9 cellular contexts compared by ENCODE assay signal in genomic region chr17:7011415-7011814, GRCh38. TPM values are rescaled to one million over a fixed set of nuclear protein-coding genes. Genes with fewer than 3 reads are reported as not detected.
DNase-seq lines count a peak whose midpoint lies in the region; ATAC-seq lines count a peak whose summit lies in the region.
"Had no signal": no experiment of that assay in that cellular context is flagged by ENCODE, and none has a peak within 500 bp of the region (broad histone marks: within the 10 kb centered on the region; RNA-seq: fewer than 3 reads in every experiment).

No MANE protein-coding gene starts in this region.

- no peaks in the 10 kb centered on the region for H3K9me3 Mint-ChIP-seq in activated T-helper 2 cell treated with anti-CD3 and anti-CD28 coated beads, Interferon-gamma antibody, Interleukin-2, Interleukin-4, amounts not matched to agents 10 μg/mL and 5 μg/mL and 100 μg/mL, durations not matched to agents 14 hours and 24 hours and 36 hours
- no peaks in the 10 kb centered on the region for H3K9me3 Mint-ChIP-seq in stimulated activated naive CD8-positive, alpha-beta T cell treated with anti-CD3 and anti-CD28 coated beads, Interleukin-15, amount 100 ng/mL, for 72 hours

- H3K36me3 Mint-ChIP-seq in activated T-helper 2 cell treated with anti-CD3 and anti-CD28 coated beads, Interferon-gamma antibody, Interleukin-2, Interleukin-4, amounts not matched to agents 10 μg/mL and 5 μg/mL and 100 μg/mL, durations not matched to agents 14 hours and 24 hours and 36 hours (ENCODE audit: low read depth), result peaks cover 43% of the 10 kb centered on the region

- intact Hi-C loops in activated T-helper 2 cell treated with anti-CD3 and anti-CD28 coated beads, Interferon-gamma antibody, Interleukin-2, Interleukin-4, amounts not matched to agents 10 μg/mL and 5 μg/mL and 100 μg/mL, durations not matched to agents 14 hours and 24 hours and 36 hours (cut with micrococcal nuclease), result no loop called here

- ATAC-seq in stimulated activated naive CD8-positive, alpha-beta T cell treated with anti-CD3 and anti-CD28 coated beads, Interleukin-15, amount 100 ng/mL, for 72 hours, result no peak
- ATAC-seq in GM21390 (IDR thresholded peaks at IDR 0.05; ENCODE audit: unreplicated experiment), result no peak

- no peaks in the 10 kb centered on the region for H3K9me3 ChIP-seq in HUES48 (ENCODE audit: control insufficient read depth, insufficient read depth, low read length)
- no peaks in the 10 kb centered on the region for H3K9me3 ChIP-seq in iPS-20b (ENCODE audit: insufficient read depth, low read depth, low read length)

- H3K4me3 Mint-ChIP-seq in activated T-helper 2 cell treated with anti-CD3 and anti-CD28 coated beads, Interferon-gamma antibody, Interleukin-2, Interleukin-4, amounts not matched to agents 10 μg/mL and 5 μg/mL and 100 μg/mL, durations not matched to agents 14 hours and 24 hours and 36 hours (ENCODE audit: low read depth), result peak overlapping the region; percentile 96
- H3K4me3 Mint-ChIP-seq in stimulated activated naive CD8-positive, alpha-beta T cell treated with anti-CD3 and anti-CD28 coated beads, Interleukin-15, amount 100 ng/mL, for 72 hours, result peak overlapping the region; percentile 95 to 97

- DNase-seq in activated T-helper 2 cell treated with anti-CD3 and anti-CD28 coated beads, Interferon-gamma antibody, Interleukin-2, Interleukin-4, amounts not matched to agents 10 μg/mL and 5 μg/mL and 100 μg/mL, durations not matched to agents 14 hours and 24 hours and 36 hours (ENCODE audit: low spot score), result no peak
- DNase-seq in stimulated activated naive CD8-positive, alpha-beta T cell treated with anti-CD3 and anti-CD28 coated beads, Interleukin-15, amount 100 ng/mL, for 72 hours, result no peak
- no peak for DNase-seq in NOMO-1 (lab: John Stamatoyannopoulos, UW; ENCODE audit: unreplicated experiment in 2 of 2)
- no peak for DNase-seq in RKO (ENCODE audit: low spot score)
- DNase-seq in islet precursor cell, result no peak

- no peaks in the 10 kb centered on the region for H3K27me3 Mint-ChIP-seq in activated T-helper 2 cell treated with anti-CD3 and anti-CD28 coated beads, Interferon-gamma antibody, Interleukin-2, Interleukin-4, amounts not matched to agents 10 μg/mL and 5 μg/mL and 100 μg/mL, durations not matched to agents 14 hours and 24 hours and 36 hours (ENCODE audit: low read depth)
- H3K27me3 Mint-ChIP-seq in stimulated activated naive CD8-positive, alpha-beta T cell treated with anti-CD3 and anti-CD28 coated beads, Interleukin-15, amount 100 ng/mL, for 72 hours, result no peaks in the 10 kb centered on the region

- H3K27ac ChIP-seq in HUES48 (ENCODE audit: low read depth, low read length) (no peak overlapping the region), iPS-20b (ENCODE audit: low read length) (no peak overlapping the region)

- H3K27me3 ChIP-seq in HUES48 (ENCODE audit: control insufficient read depth, insufficient read depth, low read length), result no peaks in the 10 kb centered on the region
- H3K27me3 ChIP-seq in iPS-20b (ENCODE audit: insufficient read depth, low read length), result no peaks in the 10 kb centered on the region; the same call in 1 of the 2 replicates

- H3K9ac ChIP-seq in HUES48 (ENCODE audit: low read depth, low read length) (no peak overlapping the region), iPS-20b (ENCODE audit: low read depth, low read length) (peak overlapping the region; percentile 98; the same call in 1 of the 2 replicates)

- H3K4me1 ChIP-seq in HUES48 (ENCODE audit: control insufficient read depth, insufficient read depth, low read length), result peaks cover 9% of the 10 kb centered on the region
- peaks cover 7% of the 10 kb centered on the region; the same call in 1 of the 2 replicates for H3K4me1 ChIP-seq in iPS-20b (ENCODE audit: insufficient read depth, low read length)

- H3K4me3 ChIP-seq in HUES48 (ENCODE audit: low read depth, low read length), result peak overlapping the region; percentile 84
- peak overlapping the region; percentile 95 for H3K4me3 ChIP-seq in iPS-20b (ENCODE audit: low read length)

- H3K27ac Mint-ChIP-seq in activated T-helper 2 cell treated with anti-CD3 and anti-CD28 coated beads, Interferon-gamma antibody, Interleukin-2, Interleukin-4, amounts not matched to agents 10 μg/mL and 5 μg/mL and 100 μg/mL, durations not matched to agents 14 hours and 24 hours and 36 hours, result no peak overlapping the region
- peak overlapping the region; percentile 34 to 100 for H3K27ac Mint-ChIP-seq in stimulated activated naive CD8-positive, alpha-beta T cell treated with anti-CD3 and anti-CD28 coated beads, Interleukin-15, amount 100 ng/mL, for 72 hours

- peaks cover 7% of the 10 kb centered on the region for H3K36me3 ChIP-seq in HUES48 (ENCODE audit: control insufficient read depth, insufficient read depth, low read length)
- H3K36me3 ChIP-seq in iPS-20b (ENCODE audit: insufficient read depth, low read depth, low read length), result peaks cover 8% of the 10 kb centered on the region; the same call in 1 of the 2 replicates

- peaks cover 47% of the 10 kb centered on the region for H3K4me1 Mint-ChIP-seq in activated T-helper 2 cell treated with anti-CD3 and anti-CD28 coated beads, Interferon-gamma antibody, Interleukin-2, Interleukin-4, amounts not matched to agents 10 μg/mL and 5 μg/mL and 100 μg/mL, durations not matched to agents 14 hours and 24 hours and 36 hours (ENCODE audit: low read depth)
- peaks cover 50% of the 10 kb centered on the region for H3K4me1 Mint-ChIP-seq in stimulated activated naive CD8-positive, alpha-beta T cell treated with anti-CD3 and anti-CD28 coated beads, Interleukin-15, amount 100 ng/mL, for 72 hours

RNA-seq across cellular contexts. Expression of gene RNASEK, which starts 1.0 kb away (rescaled TPM):
- total RNA-seq in activated T-helper 2 cell treated with anti-CD3 and anti-CD28 coated beads, Interferon-gamma antibody, Interleukin-2, Interleukin-4, amounts not matched to agents 10 μg/mL and 5 μg/mL and 100 μg/mL, durations not matched to agents 14 hours and 24 hours and 36 hours, result 150 and 154 TPM in 2 replicates

RNA-seq across cellular contexts. Expression of gene BCL6B, which starts 11.4 kb away (rescaled TPM):
- total RNA-seq in activated T-helper 2 cell treated with anti-CD3 and anti-CD28 coated beads, Interferon-gamma antibody, Interleukin-2, Interleukin-4, amounts not matched to agents 10 μg/mL and 5 μg/mL and 100 μg/mL, durations not matched to agents 14 hours and 24 hours and 36 hours, result 0.80 and 1.0 TPM in 2 replicates

RNA-seq across cellular contexts. Expression of gene ALOX12, which starts 15.6 kb away (rescaled TPM):
- not detected in 2 replicates for total RNA-seq in activated T-helper 2 cell treated with anti-CD3 and anti-CD28 coated beads, Interferon-gamma antibody, Interleukin-2, Interleukin-4, amounts not matched to agents 10 μg/mL and 5 μg/mL and 100 μg/mL, durations not matched to agents 14 hours and 24 hours and 36 hours
- total RNA-seq: T-helper 2 cell treated with Interferon-gamma antibody and Interleukin-4, amounts not matched to agents 100 ng/mL and 5 ng/mL, for 36 hours had no signal

RNA-seq across cellular contexts. Expression of gene SLC16A13, which starts 24.4 kb away (rescaled TPM):
- 15.8 and 17.4 TPM in 2 replicates for total RNA-seq in activated T-helper 2 cell treated with anti-CD3 and anti-CD28 coated beads, Interferon-gamma antibody, Interleukin-2, Interleukin-4, amounts not matched to agents 10 μg/mL and 5 μg/mL and 100 μg/mL, durations not matched to agents 14 hours and 24 hours and 36 hours

RNA-seq across cellular contexts. Expression of gene SLC16A11, which starts 32.5 kb away (rescaled TPM):
- 0.37 and 0.46 TPM in 2 replicates for total RNA-seq in activated T-helper 2 cell treated with anti-CD3 and anti-CD28 coated beads, Interferon-gamma antibody, Interleukin-2, Interleukin-4, amounts not matched to agents 10 μg/mL and 5 μg/mL and 100 μg/mL, durations not matched to agents 14 hours and 24 hours and 36 hours
